Comparison of ENCODE assay signal across 9 cellular contexts in genomic region chr19:4971816-4972495, GRCh38. TPM values are rescaled to one million over a fixed set of nuclear protein-coding genes. Genes with fewer than 3 reads are reported as not detected.
DNase-seq lines count a peak whose midpoint lies in the region; ATAC-seq and TF ChIP-seq lines count a peak whose summit lies in the region.
"Had no signal": no experiment of that assay in that cellular context is flagged by ENCODE, and none has a peak within 500 bp of the region (broad histone marks: within the 10 kb centered on the region; RNA-seq: fewer than 3 reads in every experiment).

No MANE protein-coding gene starts in this region.

- in situ Hi-C loops in Panc1 (cut with HindIII; ENCODE audit: low pct_unique_long_range_greater_than_20kb, low sequenced_read_pairs) = no loop called here

- BruUV-seq in Panc1 (replicated peaks; lab: Mats Ljungman, UMichigan) = no TSS peak

- 81 to 84% methylated on average over 19 of the region's 19 CpGs for WGBS in esophagus, 2 donors
- WGBS in prostate gland = 79% methylated on average over 19 of the region's 19 CpGs

- POLR2A ChIA-PET in Panc1 (lab: Charles Lee) = no interaction called here

- H3K4me3 ChIP-seq in DND-41 (ENCODE audit: low read depth in 1 of 2, low read length in 2 of 2) (peak overlapping the region in 1 of 2 experiments; percentile 83; a peak in 1 of 4 replicates), Panc1 (ENCODE audit: low read depth in 2 of 2, low read length in 2 of 2) (peak overlapping the region; percentile 59 to 71), esophagus (ENCODE audit: low read depth in 1 of 2, low read length in 2 of 2) (peak overlapping the region; percentile 31 to 87), prostate gland (peak overlapping the region; percentile 67 to 76)

- H3K27ac ChIP-seq in DND-41 (ENCODE audit: low read length) (0 out of 2 replicates have a peak overlapping the region, but pooled peaks have one; percentile 19), Panc1 (ENCODE audit: low read length) (peak overlapping the region; percentile 39), esophagus (ENCODE audit: low read depth in 2 of 2, low read length in 1 of 2) (peak overlapping the region; percentile 66 to 91), prostate gland (peak overlapping the region; percentile 90 to 92)

- intact Hi-C loops in Panc1 (cut with micrococcal nuclease; ENCODE audit: unreplicated experiment) = loop anchor here (10.0 kb wide), 1 partner anchor 63 kb away; no protein-coding TSS in a partner anchor
- intact Hi-C loops in prostate gland (cut with DNase I) = loop anchor here (5.0 kb wide), 1 partner anchor 55 kb away; no protein-coding TSS in a partner anchor

- no peak for ATAC-seq in DND-41 (ENCODE audit: insufficient read depth, low read depth)
- ATAC-seq in Panc1 = no peak

- CTCF ChIA-PET in Panc1 (lab: Charles Lee) = interaction anchor here (0.6 kb wide), 1 partner anchor 60 kb away, joined by 3 read pairs; no protein-coding TSS in a partner anchor

- H3K79me2 ChIP-seq in DND-41 (ENCODE audit: insufficient read depth, low read length) = peaks cover 79% of the 10 kb centered on the region

- H3K27me3 ChIP-seq in DND-41 (ENCODE audit: insufficient read depth, low read length, poor library complexity) (no peaks in the 10 kb centered on the region), Panc1 (ENCODE audit: control insufficient read depth, insufficient read depth, low read length) (no peaks in the 10 kb centered on the region), esophagus (ENCODE audit: control insufficient read depth in 1 of 2, insufficient read depth in 2 of 2, low read length in 2 of 2) (no peaks in the 10 kb centered on the region), prostate gland (replicated peaks; ENCODE audit: insufficient read depth) (no peaks in the 10 kb centered on the region)
- H3K27me3 ChIP-seq: pancreas had no signal

- DNase-seq in DND-41 = no peak
- DNase-seq in Panc1 (ENCODE audit: low read depth, low spot score) = no peak
- no peak for DNase-seq in prostate gland (ENCODE audit: low spot score)
- no peak for DNase-seq in DMS153 (lab: John Stamatoyannopoulos, UW)
- no peak for DNase-seq in NCI-H226
- no peak for DNase-seq in NCI-H526 (lab: John Stamatoyannopoulos, UW)
- no peak for DNase-seq in epidermal melanocyte (ENCODE audit: insufficient read length, low spot score)

- peaks cover 54% of the 10 kb centered on the region for H4K20me1 ChIP-seq in DND-41 (ENCODE audit: insufficient read depth, low read length)

- H3K4me2 ChIP-seq in DND-41 (ENCODE audit: insufficient read depth, low read length) = peak overlapping the region; percentile 85

- H3K9ac ChIP-seq in DND-41 (ENCODE audit: low read depth, low read length) = peak overlapping the region; percentile 68

- no peak for TF ChIP-seq CTCF in DND-41 (IDR thresholded peaks at IDR 0.05; ENCODE audit: borderline replicate concordance, extremely low read depth, low read length, poor library complexity, severe bottlenecking)
- no peak for TF ChIP-seq CTCF in Panc1 (IDR thresholded peaks at IDR 0.05)
- TF ChIP-seq CTCF in prostate gland (IDR thresholded peaks at IDR 0.05) = no peak

- H3K36me3 ChIP-seq in DND-41 (ENCODE audit: insufficient read depth, low read length) = peaks cover 9% of the 10 kb centered on the region
- no peaks in the 10 kb centered on the region; the same call in 1 of the 2 replicates for H3K36me3 ChIP-seq in Panc1 (ENCODE audit: control insufficient read depth, insufficient read depth, low read length)
- H3K36me3 ChIP-seq in esophagus (ENCODE audit: control insufficient read depth in 2 of 2, insufficient read depth in 2 of 2, low read length in 1 of 2) = no peaks in the 10 kb centered on the region
- H3K36me3 ChIP-seq in prostate gland = no peaks in the 10 kb centered on the region
- H3K36me3 ChIP-seq: pancreas had no signal

- H3K4me1 ChIP-seq in DND-41 (ENCODE audit: insufficient read depth, low read length) (peaks cover 40% of the 10 kb centered on the region), Panc1 (ENCODE audit: control insufficient read depth, insufficient read depth, low read length) (peaks cover 30% of the 10 kb centered on the region), esophagus (ENCODE audit: control insufficient read depth in 2 of 2, insufficient read depth in 2 of 2, low read length in 1 of 2) (peaks cover 8 to 29% of the 10 kb centered on the region in 2 donors), prostate gland (replicated peaks) (peaks cover 26% of the 10 kb centered on the region)

- no peaks in the 10 kb centered on the region for H3K9me3 ChIP-seq in DND-41 (ENCODE audit: insufficient read depth, low read length, severe bottlenecking)
- no peaks in the 10 kb centered on the region for H3K9me3 ChIP-seq in Panc1 (ENCODE audit: control insufficient read depth, insufficient read depth, low read depth, low read length)
- H3K9me3 ChIP-seq in esophagus (ENCODE audit: control insufficient read depth in 2 of 2, insufficient read depth in 1 of 2, low read depth in 1 of 2, low read length in 1 of 2) = no peaks in the 10 kb centered on the region
- H3K9me3 ChIP-seq in prostate gland = no peaks in the 10 kb centered on the region
- H3K9me3 ChIP-seq: pancreas had no signal

- no peak for TF ChIP-seq POLR2A in prostate gland (IDR thresholded peaks at IDR 0.05)

- no peak overlapping the region for H2AFZ ChIP-seq in DND-41 (ENCODE audit: low read depth, low read length)

RNA-seq across cellular contexts. Expression of gene KDM4B, which starts 3.0 kb away (rescaled TPM):
- 18.4 TPM for total RNA-seq in Panc1 (2021; ENCODE audit: unreplicated experiment)
- 27.4 TPM for polyA plus RNA-seq in Panc1 (2012; ENCODE audit: insufficient read length)
- 10 to 100 TPM; 10.7 to 26.7 TPM for polyA plus RNA-seq in esophagus
- 100 to 1,000 TPM in 1 of 2 donors, 10 to 100 TPM in 1; 74.6 to 136 TPM for total RNA-seq in prostate gland

Comparison
In these comparisons a context has a peak if more than half of its experiments do, and no peak if none do; other contexts are left out.
1. H3K27ac ChIP-seq: peak in every context shown above with its lines; median percentile 91 in prostate gland; 78 in esophagus; 39 in Panc1; 19 in DND-41.